Comparison of ENCODE assay signal across 8 cellular contexts in genomic region chr4:88457307-88458090, GRCh38. TPM values are rescaled to one million over a fixed set of nuclear protein-coding genes. Genes with fewer than 3 reads are reported as not detected.
DNase-seq lines count a peak whose midpoint lies in the region; ATAC-seq, FAIRE-seq and TF ChIP-seq lines count a peak whose summit lies in the region.

No MANE protein-coding gene starts in this region.

- TF ChIP-seq CTCF in D721Med (IDR thresholded peaks at IDR 0.05; ENCODE audit: insufficient read depth, missing control alignments) (no peak), foreskin keratinocyte (conservative IDR thresholded peaks at IDR 0.05) (no peak), upper lobe of right lung (IDR thresholded peaks at IDR 0.05) (no peak)

- no peaks in the 10 kb centered on the region for H3K27me3 ChIP-seq in foreskin keratinocyte
- H3K27me3 ChIP-seq in neuron (ENCODE audit: insufficient read depth, low read length), result peaks cover 28% of the 10 kb centered on the region
- no peaks in the 10 kb centered on the region for H3K27me3 ChIP-seq in upper lobe of right lung

- intact Hi-C loops in upper lobe of right lung (cut with DNase I), result no loop called here

- H3K4me1 ChIP-seq in foreskin keratinocyte, result peaks cover 23% of the 10 kb centered on the region
- H3K4me1 ChIP-seq in neuron (ENCODE audit: insufficient read depth, low read length), result peaks cover 4% of the 10 kb centered on the region
- H3K4me1 ChIP-seq in upper lobe of right lung, result peaks cover 5% of the 10 kb centered on the region

- DNase-seq in D721Med (ENCODE audit: insufficient read length, low spot score), result peak; percentile 20
- peak; percentile 4 for DNase-seq in activated CD8-positive, alpha-beta memory T cell treated with anti-CD3 and anti-CD28 coated beads, Interleukin-2, amount 50 U/mL, for 1 hour (ENCODE audit: extremely low read depth)
- DNase-seq in foreskin keratinocyte, result no peak
- DNase-seq in upper lobe of right lung, result peak; percentile 76
- DNase-seq in cerebellar nuclear complex (lab: John Stamatoyannopoulos, UW), result no peak

- ATAC-seq in GM21381 (IDR thresholded peaks at IDR 0.05; ENCODE audit: unreplicated experiment) (peak; percentile 43), HG03571 (IDR thresholded peaks at IDR 0.05; ENCODE audit: unreplicated experiment) (peak; percentile 35), foreskin keratinocyte (peak; percentile 74), upper lobe of right lung (peak; percentile 70)

- no peak for FAIRE-seq in D721Med (lab: Jason Lieb, UNC)

- H3K4me3 ChIP-seq in neuron (ENCODE audit: low read length), result peak overlapping the region; percentile 55
- H3K4me3 ChIP-seq in upper lobe of right lung, result peak overlapping the region; percentile 74

- H3K9me3 ChIP-seq in neuron (ENCODE audit: low read length) (no peaks in the 10 kb centered on the region), upper lobe of right lung (no peaks in the 10 kb centered on the region)

- H3K27ac ChIP-seq in foreskin keratinocyte (no peak overlapping the region), upper lobe of right lung (peak overlapping the region; percentile 79)

- H3K36me3 ChIP-seq in neuron (ENCODE audit: insufficient read depth, low read length) (no peaks in the 10 kb centered on the region), upper lobe of right lung (peaks cover 4% of the 10 kb centered on the region)

- H2AFZ ChIP-seq in neuron (ENCODE audit: low read depth, low read length), result peak overlapping the region; percentile 92

RNA-seq across cellular contexts. Expression of gene HERC5, which starts 0.6 kb away (rescaled TPM):
- total RNA-seq in foreskin keratinocyte (18.7 and 19.3 TPM in 2 replicates), upper lobe of right lung (18.4 TPM)
- polyA plus RNA-seq in foreskin keratinocyte, result 9.4 and 10.0 TPM in 2 replicates

Comparison
In these comparisons a context has a peak if more than half of its experiments do, and no peak if none do; other contexts are left out.
1. DNase-seq: peak in D721Med (single experiment), activated CD8-positive, alpha-beta memory T cell treated with anti-CD3 and anti-CD28 coated beads, Interleukin-2, amount 50 U/mL, for 1 hour (single experiment) and upper lobe of right lung (single experiment); none in foreskin keratinocyte (0 of 2) and cerebellar nuclear complex (0 of 2).
2. Peak in every context shown above with its lines, with median percentiles within 50 percentile points of each other: ATAC-seq.